26 cellular contexts compared by ENCODE assay signal in the genomic region with DNA sequence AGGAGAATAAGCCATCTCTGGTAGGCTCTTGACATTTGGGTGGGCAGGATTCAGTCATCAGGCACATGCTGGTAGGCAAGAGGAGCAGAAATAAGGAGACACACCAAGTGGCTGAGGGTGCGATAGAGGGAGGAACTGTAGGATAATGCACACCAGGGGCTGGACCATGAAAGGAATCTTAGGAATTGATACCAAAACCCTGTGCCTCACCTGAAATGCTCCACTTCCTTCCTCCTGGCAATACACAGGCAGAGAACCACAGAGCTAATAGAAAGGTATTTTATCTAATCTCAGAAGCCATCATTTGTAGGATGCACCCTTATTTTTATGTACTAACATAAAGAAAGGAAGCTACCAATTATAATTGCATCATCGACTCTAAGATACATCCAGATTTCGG.
"Had no signal": no experiment of that assay in that cellular context is flagged by ENCODE, and none has a peak within 500 bp of the region (broad histone marks: within the 10 kb centered on the region; RNA-seq: fewer than 3 reads in every experiment).

No MANE protein-coding gene starts in this region.

- H3K9me3 ChIP-seq: colonic mucosa, sigmoid colon, transverse colon, vagina had no signal

- H3K36me3 Mint-ChIP-seq: immature natural killer cell; natural killer cell treated with Interleukin-12 subunit alpha and Interleukin-12 subunit beta and Interleukin-15 and Interleukin-18, amount 100 ng/mL, for 72 hours had no signal

- DNase-seq: activated B cell treated with CpG ODN at 0.5 μM for 24 hours; activated CD4-positive, alpha-beta T cell treated with anti-CD3 and anti-CD28 coated beads for 4 hours; activated CD4-positive, alpha-beta T cell treated with anti-CD3 and anti-CD28 coated beads, Interleukin-2, amount 50 U/mL, for 48 hours; activated CD8-positive, alpha-beta memory T cell treated with anti-CD3 and anti-CD28 coated beads, Interleukin-2, amount 50 U/mL, for 48 hours; activated naive CD4-positive, alpha-beta T cell treated with Interleukin-2 at 50 U/mL for 16 hours; activated naive CD8-positive, alpha-beta T cell treated with anti-CD3 and anti-CD28 coated beads, Interleukin-2, amount 10 ng/mL, durations not matched to agents 7 days and 5 days; activated T-cell treated with anti-CD3 and anti-CD28 coated beads, Interleukin-2, amount 50 U/mL, for 4 hours; amniotic stem cell; colonic mucosa; erythroblast; foreskin fibroblast; immature natural killer cell; retina; sigmoid colon; stimulated activated CD4-positive, alpha-beta T cell treated with anti-CD3 and anti-CD28 coated beads, Interleukin-15, amount 100 ng/mL, for 24 hours; stimulated activated naive B cell treated with anti-CD40 and anti-IgM and Interleukin-4, amounts not matched to agents 10 μg/mL and 1 μg/mL and 100 μg/mL, for 72 hours; T-helper 9 cell; transverse colon had no signal

- ATAC-seq: activated T-cell treated with anti-CD3 and anti-CD28 coated beads, Interleukin-2, amount 50 U/mL, for 4 hours; left lobe of liver; natural killer cell treated with Interleukin-12 subunit alpha and Interleukin-12 subunit beta and Interleukin-15 and Interleukin-18, amount 100 ng/mL, for 72 hours; stimulated activated naive B cell treated with anti-CD40 and anti-IgM and Interleukin-4, amounts not matched to agents 10 μg/mL and 1 μg/mL and 100 μg/mL, for 72 hours had no signal

- H3K9me3 Mint-ChIP-seq: activated B cell treated with CpG ODN at 0.5 μM for 24 hours; activated naive CD8-positive, alpha-beta T cell treated with anti-CD3 and anti-CD28 coated beads, Interleukin-2, amount 10 ng/mL, durations not matched to agents 7 days and 5 days; activated T-cell treated with anti-CD3 and anti-CD28 coated beads, Interleukin-2, amount 50 U/mL, for 4 hours; activated T-helper 2 cell treated with anti-CD3 and anti-CD28 coated beads, Interferon-gamma antibody, Interleukin-2, Interleukin-4, amounts not matched to agents 10 μg/mL and 5 μg/mL and 100 μg/mL, durations not matched to agents 14 hours and 24 hours and 36 hours; natural killer cell treated with Interleukin-12 subunit alpha and Interleukin-12 subunit beta and Interleukin-15 and Interleukin-18, amount 100 ng/mL, for 72 hours had no signal

- H3K4me2 ChIP-seq: smooth muscle cell had no signal

- H3K27me3 ChIP-seq: vagina had no signal

- H3K36me3 ChIP-seq: colonic mucosa, sigmoid colon, transverse colon, vagina had no signal

- H3K27ac Mint-ChIP-seq: activated B cell treated with CpG ODN at 0.5 μM for 24 hours; activated naive CD8-positive, alpha-beta T cell treated with anti-CD3 and anti-CD28 coated beads, Interleukin-2, amount 10 ng/mL, durations not matched to agents 7 days and 5 days; activated T-helper 2 cell treated with anti-CD3 and anti-CD28 coated beads, Interferon-gamma antibody, Interleukin-2, Interleukin-4, amounts not matched to agents 10 μg/mL and 5 μg/mL and 100 μg/mL, durations not matched to agents 14 hours and 24 hours and 36 hours; immature natural killer cell; natural killer cell treated with Interleukin-12 subunit alpha and Interleukin-12 subunit beta and Interleukin-15 and Interleukin-18, amount 100 ng/mL, for 72 hours; progenitor cell of endocrine pancreas; stimulated activated naive B cell treated with anti-CD40 and anti-IgM and Interleukin-4, amounts not matched to agents 10 μg/mL and 1 μg/mL and 100 μg/mL, for 72 hours had no signal

- H3K4me3 ChIP-seq: colonic mucosa, sigmoid colon, smooth muscle cell, transverse colon, vagina had no signal

- FAIRE-seq: bronchial epithelial cell, endometrium had no signal

- H3K27ac ChIP-seq: colonic mucosa, sigmoid colon, transverse colon, vagina had no signal

- H3K4me3 Mint-ChIP-seq: activated B cell treated with CpG ODN at 0.5 μM for 24 hours; activated naive CD8-positive, alpha-beta T cell treated with anti-CD3 and anti-CD28 coated beads, Interleukin-2, amount 10 ng/mL, durations not matched to agents 7 days and 5 days; activated T-cell treated with anti-CD3 and anti-CD28 coated beads, Interleukin-2, amount 50 U/mL, for 4 hours; immature natural killer cell; natural killer cell treated with Interleukin-12 subunit alpha and Interleukin-12 subunit beta and Interleukin-15 and Interleukin-18, amount 100 ng/mL, for 72 hours; stimulated activated naive B cell treated with anti-CD40 and anti-IgM and Interleukin-4, amounts not matched to agents 10 μg/mL and 1 μg/mL and 100 μg/mL, for 72 hours had no signal
